Comparison of ENCODE assay signal across 8 cellular contexts in the genomic region with DNA sequence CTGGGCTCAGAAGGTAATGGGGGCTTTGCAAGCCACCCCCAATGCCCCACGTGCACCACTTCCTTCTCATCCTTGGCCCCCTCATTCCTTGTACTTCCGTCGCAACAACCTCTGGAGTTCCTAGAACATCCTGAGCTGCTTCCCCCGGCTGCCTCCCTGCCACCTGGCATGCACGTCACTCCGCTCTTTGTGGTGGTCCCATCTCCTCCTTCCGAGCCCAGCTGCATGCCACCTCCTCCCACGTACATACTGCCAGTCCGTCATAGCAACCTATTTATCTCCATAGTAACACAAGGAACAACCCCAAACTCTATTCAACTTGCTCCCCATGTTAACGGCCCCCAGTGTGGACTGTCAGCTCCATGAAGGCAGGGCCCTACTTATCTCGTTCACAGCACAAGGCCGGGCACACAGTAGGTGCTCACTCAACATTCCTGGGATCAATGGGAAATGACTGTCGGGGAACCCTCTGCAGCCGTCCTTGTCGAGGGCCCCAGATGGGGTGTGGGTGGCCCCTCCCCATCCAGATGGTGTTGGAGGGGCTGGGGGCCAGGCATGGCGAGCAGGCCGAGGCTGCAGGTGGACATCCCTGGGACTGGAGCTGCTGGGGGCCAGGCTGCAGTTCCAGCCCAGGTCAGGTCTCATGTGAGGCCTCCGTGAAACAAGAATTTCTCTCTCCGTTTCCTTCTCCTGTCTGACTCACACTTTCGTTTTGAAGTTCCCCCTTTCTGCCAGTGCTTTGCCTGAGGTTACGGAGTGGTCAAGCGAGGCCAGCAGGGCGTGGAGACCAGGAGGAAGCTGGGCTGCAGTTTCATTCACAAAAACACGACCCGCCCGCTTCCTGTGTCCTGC. TPM values are rescaled to one million over a fixed set of nuclear protein-coding genes. Genes with fewer than 3 reads are reported as not detected.
DNase-seq lines count a peak whose midpoint lies in the region; ATAC-seq lines count a peak whose summit lies in the region.

No MANE protein-coding gene starts in this region.

- H3K9me3 ChIP-seq in HUES48 (ENCODE audit: control insufficient read depth, insufficient read depth, low read length) (no peaks in the 10 kb centered on the region), muscle layer of colon (ENCODE audit: low read length) (no peaks in the 10 kb centered on the region)

- H3K4me1 ChIP-seq in HUES48 (ENCODE audit: control insufficient read depth, insufficient read depth, low read length), result no peaks in the 10 kb centered on the region
- peaks cover 12% of the 10 kb centered on the region for H3K4me1 ChIP-seq in muscle layer of colon (ENCODE audit: insufficient read depth, low read length)

- no peaks in the 10 kb centered on the region for H3K27me3 ChIP-seq in HUES48 (ENCODE audit: control insufficient read depth, insufficient read depth, low read length)
- no peaks in the 10 kb centered on the region for H3K27me3 ChIP-seq in muscle layer of colon (ENCODE audit: control insufficient read depth in 1 of 2, insufficient read depth in 2 of 2, low read length in 2 of 2)

- H3K36me3 ChIP-seq in HUES48 (ENCODE audit: control insufficient read depth, insufficient read depth, low read length), result no peaks in the 10 kb centered on the region
- no peaks in the 10 kb centered on the region for H3K36me3 ChIP-seq in muscle layer of colon (ENCODE audit: insufficient read depth, low read length)

- DNase-seq in Daoy (ENCODE audit: low read depth) (peak; percentile 78), T1000 (lab: John Stamatoyannopoulos, UW) (peak; percentile 41), epidermal melanocyte (ENCODE audit: insufficient read length, low spot score) (peak; percentile 66)
- no peak for DNase-seq in NK-92 treated with Interleukin-12 subunit alpha and Interleukin-12 subunit beta, amount 100 ng/mL, for 24 hours (lab: John Stamatoyannopoulos, UW)

- H3K27ac ChIP-seq in HUES48 (ENCODE audit: low read depth, low read length) (peak overlapping the region; percentile 77), muscle layer of colon (ENCODE audit: low read depth, low read length) (peak overlapping the region; percentile 27)

- no peak overlapping the region for H3K9ac ChIP-seq in HUES48 (ENCODE audit: low read depth, low read length)
- no peak overlapping the region for H3K9ac ChIP-seq in muscle layer of colon (ENCODE audit: low read length)

- ATAC-seq in GM21367 (IDR thresholded peaks at IDR 0.05; ENCODE audit: unreplicated experiment) (peak; percentile 53), GM21528 (IDR thresholded peaks at IDR 0.05; ENCODE audit: low FRiP score, unreplicated experiment) (no peak)

- no peak overlapping the region for H3K4me3 ChIP-seq in HUES48 (ENCODE audit: low read depth, low read length)
- H3K4me3 ChIP-seq in muscle layer of colon (ENCODE audit: low read depth in 1 of 2, low read length in 2 of 2), result no peak overlapping the region

RNA-seq across cellular contexts. Expression of a gene that starts 4.2 kb away (rescaled TPM):
- total RNA-seq in Daoy (2014; rRNA removed; shearing (Covaris generic)), result 5.6 and 13.6 TPM in 2 replicates
